Comparison of ENCODE assay signal across 1 cellular context in the genomic region with DNA sequence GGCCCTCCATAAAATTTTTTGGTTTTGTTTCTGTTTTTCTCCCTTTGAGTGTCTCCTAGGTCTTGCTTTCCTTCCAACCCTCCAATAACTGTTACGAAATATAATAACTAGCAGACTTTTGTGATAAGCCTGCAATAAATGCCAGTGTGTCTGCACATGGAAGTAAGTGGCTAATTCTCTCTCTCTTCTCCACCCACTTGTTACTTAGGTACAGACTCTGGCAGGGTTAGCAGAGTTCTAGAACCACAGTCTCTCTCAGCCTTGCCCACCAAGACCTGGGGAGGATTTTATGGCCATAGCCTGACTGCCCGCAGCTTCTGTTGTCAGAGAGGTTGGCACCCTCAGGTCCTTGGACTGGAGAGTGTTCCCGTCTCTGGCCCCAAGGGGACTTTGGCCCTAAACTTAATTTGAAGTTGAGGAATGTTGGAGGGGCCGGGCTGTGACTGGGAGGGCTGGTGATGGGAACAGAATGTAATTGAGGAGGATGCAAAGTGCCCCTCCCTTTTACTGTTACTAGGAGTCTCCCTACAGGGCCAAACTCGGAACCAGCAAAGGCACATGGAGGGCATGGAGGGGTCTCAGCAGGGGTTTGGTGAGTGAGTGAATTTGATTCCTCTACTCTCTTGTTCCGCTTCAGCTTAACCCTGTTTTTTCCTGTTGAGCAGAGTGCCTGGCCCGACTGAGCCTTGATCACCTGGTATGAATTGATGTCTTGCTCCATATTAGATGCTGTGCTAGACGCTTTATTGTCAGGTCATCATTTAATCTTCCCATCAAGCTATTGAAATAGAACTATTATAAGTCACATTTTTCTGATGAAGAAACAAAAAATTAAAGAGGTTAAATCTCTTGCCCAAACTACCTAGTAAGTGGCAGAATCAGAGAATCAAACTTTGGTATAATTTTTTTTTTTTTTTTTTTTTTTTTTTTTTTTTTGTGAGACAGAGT.
TF ChIP-seq lines count a peak whose summit lies in the region.

No MANE protein-coding gene starts in this region.

TF ChIP-seq in K562, 482 proteins besides CTCF, POLR2A, EP300 and RAD21:
- 0 out of 2 replicates have a peak, but pooled peaks have one; percentile 31 for TF ChIP-seq CEBPB (tag; IDR thresholded peaks at IDR 0.05)
- TF ChIP-seq ZNF316 (IDR thresholded peaks at IDR 0.05) = peak; percentile 64
- TF ChIP-seq ZNF175 (CRISPR knock-in tag; IDR thresholded peaks at IDR 0.05; ENCODE audit: low read depth) = no peak
- TF ChIP-seq, protein P1, sequence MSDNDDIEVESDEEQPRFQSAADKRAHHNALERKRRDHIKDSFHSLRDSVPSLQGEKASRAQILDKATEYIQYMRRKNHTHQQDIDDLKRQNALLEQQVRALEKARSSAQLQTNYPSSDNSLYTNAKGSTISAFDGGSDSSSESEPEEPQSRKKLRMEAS (CRISPR knock-in tag; IDR thresholded peaks at IDR 0.05) = no peak
- no peak for TF ChIP-seq TCF7L2 (IDR thresholded peaks at IDR 0.05; ENCODE audit: low read depth, low read length)
- no peak for TF ChIP-seq FOXK2 (conservative IDR thresholded peaks at IDR 0.05 in 1 of 2, IDR thresholded peaks at IDR 0.05 in 1 of 2; ENCODE audit: low read depth in 2 of 2)
- TF ChIP-seq C11orf30 (IDR thresholded peaks at IDR 0.05; ENCODE audit: low read depth) = peak; percentile 42; the same call in 1 of the 2 replicates
